Comparison of ENCODE assay signal across 18 cellular contexts in genomic region chr22:49776891-49777290, GRCh38. TPM values are rescaled to one million over a fixed set of nuclear protein-coding genes. Genes with fewer than 3 reads are reported as not detected.
DNase-seq lines count a peak whose midpoint lies in the region; ATAC-seq, FAIRE-seq and TF ChIP-seq lines count a peak whose summit lies in the region.
"Had no signal": no experiment of that assay in that cellular context is flagged by ENCODE, and none has a peak within 500 bp of the region (broad histone marks: within the 10 kb centered on the region; RNA-seq: fewer than 3 reads in every experiment).

No MANE protein-coding gene starts in this region.

- 0 out of 2 replicates have a peak, but pooled peaks cover 3% of the 10 kb centered on the region for H3F3A ChIP-seq in GM23338 (replicated peaks; ENCODE audit: low read depth)

- ATAC-seq in GM23338 (peak; percentile 17; the same call in 2 of the 3 replicates), foreskin keratinocyte (peak; percentile 54), HG03175 (IDR thresholded peaks at IDR 0.05; ENCODE audit: unreplicated experiment) (no peak)
- ATAC-seq: Right ventricle myocardium inferior had no signal

- peaks cover 23% of the 10 kb centered on the region for H4K20me1 ChIP-seq in GM23338 (replicated peaks; ENCODE audit: insufficient read depth)
- H4K20me1 ChIP-seq in astrocyte (ENCODE audit: insufficient read depth, low read length), result peaks cover 81% of the 10 kb centered on the region

- H3K9me3 Mint-ChIP-seq in GM23338 (no peaks in the 10 kb centered on the region), astrocyte (ENCODE audit: unreplicated experiment) (no peaks in the 10 kb centered on the region)
- H3K9me3 Mint-ChIP-seq: IgD-negative memory B cell had no signal

- TF ChIP-seq CTCF in GM23338 (conservative IDR thresholded peaks at IDR 0.05; ENCODE audit: low read depth in 2 of 2), result no peak
- TF ChIP-seq CTCF in astrocyte (IDR thresholded peaks at IDR 0.05; ENCODE audit: insufficient read depth, low read depth, low read length), result no peak
- TF ChIP-seq CTCF in foreskin keratinocyte (conservative IDR thresholded peaks at IDR 0.05), result no peak
- no peak for TF ChIP-seq CTCF in ascending aorta (IDR thresholded peaks at IDR 0.05)

- H2AFZ ChIP-seq in GM23338 (no peak overlapping the region), astrocyte (ENCODE audit: low read depth, low read length) (no peak overlapping the region)
- H2AFZ ChIP-seq: GM23248, PC-9 had no signal

- H3K9me2 ChIP-seq in GM23338 (ENCODE audit: insufficient read depth), result no peaks in the 10 kb centered on the region

- H3K9me3 ChIP-seq in astrocyte (ENCODE audit: insufficient read depth, low read depth, low read length) (no peaks in the 10 kb centered on the region), thymus (ENCODE audit: control insufficient read depth) (no peaks in the 10 kb centered on the region), ascending aorta (no peaks in the 10 kb centered on the region)

- H3K9ac ChIP-seq in astrocyte (ENCODE audit: low read length), result no peak overlapping the region
- H3K9ac ChIP-seq: GM23248 had no signal

- no peak overlapping the region for H3K4me3 ChIP-seq in GM23338
- H3K4me3 ChIP-seq in astrocyte (ENCODE audit: insufficient read depth, low read depth, low read length), result no peak overlapping the region
- H3K4me3 ChIP-seq in thymus (ENCODE audit: low read length), result no peak overlapping the region
- no peak overlapping the region for H3K4me3 ChIP-seq in ascending aorta
- H3K4me3 ChIP-seq: GM23248, PC-9 had no signal

- H3K27ac Mint-ChIP-seq in GM23338 (no peak overlapping the region), astrocyte (ENCODE audit: unreplicated experiment) (no peak overlapping the region)

- H3K4me2 ChIP-seq in GM23338 (no peak overlapping the region), astrocyte (ENCODE audit: low read length) (no peak overlapping the region)
- H3K4me2 ChIP-seq: PC-9 had no signal

- H3K4me3 Mint-ChIP-seq in GM23338 (no peak overlapping the region), astrocyte (ENCODE audit: unreplicated experiment) (no peak overlapping the region)
- H3K4me3 Mint-ChIP-seq: CD14-positive monocyte, IgD-negative memory B cell had no signal

- H3K36me3 Mint-ChIP-seq in GM23338 (ENCODE audit: low read depth), result peaks cover 51% of the 10 kb centered on the region
- no peaks in the 10 kb centered on the region for H3K36me3 Mint-ChIP-seq in astrocyte (ENCODE audit: low read depth, unreplicated experiment)

- H3K27ac ChIP-seq in GM23338 (ENCODE audit: low read depth) (no peak overlapping the region), astrocyte (ENCODE audit: low read depth, low read length) (no peak overlapping the region), foreskin keratinocyte (no peak overlapping the region), thymus (ENCODE audit: low read depth) (peak overlapping the region; percentile 2), ascending aorta (no peak overlapping the region)
- H3K27ac ChIP-seq: GM23248, PC-9 had no signal

- peaks cover 11% of the 10 kb centered on the region; the same call in 1 of the 2 replicates for H3K36me3 ChIP-seq in GM23338 (ENCODE audit: insufficient read depth)
- H3K36me3 ChIP-seq in astrocyte (ENCODE audit: insufficient read depth, low read length), result peaks cover 2% of the 10 kb centered on the region
- H3K36me3 ChIP-seq in thymus (ENCODE audit: control insufficient read depth, insufficient read depth), result peaks cover 83% of the 10 kb centered on the region
- peaks cover 47 to 65% of the 10 kb centered on the region in 2 donors for H3K36me3 ChIP-seq in ascending aorta

- H3K27me3 ChIP-seq in GM23338 (ENCODE audit: insufficient read depth) (no peaks in the 10 kb centered on the region), astrocyte (ENCODE audit: insufficient read depth, low read length) (no peaks in the 10 kb centered on the region), foreskin keratinocyte (peaks cover 2% of the 10 kb centered on the region), thymus (ENCODE audit: control insufficient read depth, insufficient read depth) (no peaks in the 10 kb centered on the region), ascending aorta (no peaks in the 10 kb centered on the region)

- 96% methylated on average over 29 of the region's 29 CpGs for WGBS in thymus

- DNase-seq in GM23338 (ENCODE audit: low spot score), result no peak
- DNase-seq in astrocyte (ENCODE audit: low read depth), result peak; percentile 67
- DNase-seq in foreskin keratinocyte, result peak; percentile 23 to 54
- no peak for DNase-seq in putamen (ENCODE audit: low spot score)
- DNase-seq in ascending aorta (ENCODE audit: low spot score in 2 of 2), result no peak
- DNase-seq: GDM1, GM23248, Karpas-422, NCI-H1417 treated with DMSO at 0.1 percent for 48 hours, NCI-H187 treated with DMSO at 0.1 percent for 48 hours, NCI-H226, NCI-H524, PC-9 had no signal

- H3K27me3 Mint-ChIP-seq in GM23338 (ENCODE audit: insufficient read depth, low read depth, poor library complexity) (peaks cover 15% of the 10 kb centered on the region), astrocyte (ENCODE audit: low read depth, unreplicated experiment) (no peaks in the 10 kb centered on the region)
- H3K27me3 Mint-ChIP-seq: IgD-negative memory B cell had no signal

- H3K4me1 Mint-ChIP-seq in GM23338 (peaks cover 10% of the 10 kb centered on the region; the same call in 2 of the 3 replicates), astrocyte (ENCODE audit: low read depth, unreplicated experiment) (peaks cover 7% of the 10 kb centered on the region)
- H3K4me1 Mint-ChIP-seq: CD14-positive monocyte had no signal

- intact Hi-C loops in ascending aorta (cut with DNase I), result loop anchor here (10.0 kb wide), 1 partner anchor 248 kb away; no protein-coding TSS in a partner anchor

- no peak for FAIRE-seq in astrocyte (lab: Jason Lieb, UNC)

- H3K4me1 ChIP-seq in GM23338 (ENCODE audit: insufficient read depth) (no peaks in the 10 kb centered on the region), astrocyte (ENCODE audit: insufficient read depth, low read length) (no peaks in the 10 kb centered on the region), foreskin keratinocyte (peaks cover 2% of the 10 kb centered on the region), thymus (ENCODE audit: control insufficient read depth, insufficient read depth, low read length) (peaks cover 6% of the 10 kb centered on the region), ascending aorta (no peaks in the 10 kb centered on the region)

- H3K79me2 ChIP-seq in GM23338 (replicated peaks; ENCODE audit: insufficient read depth) (peaks cover 30% of the 10 kb centered on the region), astrocyte (ENCODE audit: insufficient read depth, low read length) (peaks cover 56% of the 10 kb centered on the region)

TF ChIP-seq in GM23338, 12 proteins besides CTCF, POLR2A, EP300 and RAD21 (continues in another document):
- TF ChIP-seq EZH2phosphoT487 (IDR thresholded peaks at IDR 0.05; ENCODE audit: unreplicated experiment), result no peak
- no peak for TF ChIP-seq NANOG (IDR thresholded peaks at IDR 0.05; ENCODE audit: borderline replicate concordance)
- no peak for TF ChIP-seq POLR2AphosphoS5 (IDR thresholded peaks at IDR 0.05; ENCODE audit: low read depth)

RNA-seq across cellular contexts. Expression of gene BRD1, which starts 50.8 kb away (rescaled TPM):
- 33.8 and 36.1 TPM in 2 replicates for total RNA-seq in GM23338 (2014; rRNA removed; shearing (Covaris generic))
- 12.3 and 13.1 TPM in 2 replicates for polyA plus RNA-seq in GM23338 (2016; fragmentation: Nextera tagmentation; extraction: Ambion mirVana)
- total RNA-seq in astrocyte, result 30.0 and 32.4 TPM in 2 replicates
- 16.8 and 18.8 TPM in 2 replicates for total RNA-seq in foreskin keratinocyte
- polyA plus RNA-seq in foreskin keratinocyte, result 7.6 and 8.5 TPM in 2 replicates
- 43.6 TPM for polyA plus RNA-seq in thymus
- 32.5 TPM for total RNA-seq in ascending aorta

Comparison
In these comparisons a context has a peak if more than half of its experiments do, and no peak if none do; other contexts are left out.
1. DNase-seq: peak in astrocyte (single experiment) and foreskin keratinocyte (2 of 2); none in GM23338 (single experiment), putamen (single experiment) and ascending aorta (0 of 2).